Comparison of ENCODE assay signal across 8 cellular contexts in the genomic region with DNA sequence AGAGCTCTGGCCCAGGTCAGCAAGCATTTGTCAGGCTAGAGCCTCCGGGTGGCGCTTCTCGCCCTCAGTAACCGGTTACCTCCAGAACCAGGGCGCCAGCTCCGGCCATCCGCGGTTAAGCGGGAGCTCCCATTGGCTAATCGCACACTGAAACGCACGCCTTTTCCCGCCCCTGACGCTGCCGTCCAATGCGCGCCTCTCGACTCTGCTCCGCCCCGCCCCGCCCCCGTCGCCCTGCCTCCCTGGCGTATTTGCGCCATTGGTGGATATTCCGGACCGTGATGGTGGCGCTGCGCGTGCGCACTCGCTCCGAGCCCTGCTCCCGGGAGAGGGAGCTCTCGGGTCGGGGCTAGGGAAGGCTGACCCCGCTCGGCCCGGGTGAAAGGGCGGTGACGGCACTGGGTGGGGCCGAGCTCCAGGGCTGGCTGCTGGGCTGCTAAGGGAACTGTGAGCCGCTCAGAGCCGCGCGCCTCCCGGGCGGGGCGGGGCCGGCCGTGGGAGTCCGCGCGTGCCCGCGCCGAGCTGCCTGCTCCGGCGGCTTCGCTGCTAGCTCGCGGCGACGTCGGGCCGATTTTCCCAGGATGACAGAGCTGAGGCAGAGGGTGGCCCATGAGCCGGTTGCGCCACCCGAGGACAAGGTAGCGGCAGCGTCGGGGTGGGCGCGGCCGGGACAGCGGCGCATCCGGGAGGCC. TPM values are rescaled to one million over a fixed set of nuclear protein-coding genes. Genes with fewer than 3 reads are reported as not detected.
DNase-seq lines count a peak whose midpoint lies in the region; ATAC-seq and TF ChIP-seq lines count a peak whose summit lies in the region.

A gene (plus strand): TSS at position 497 of the 692 bp plus-strand sequence. CDS start 85 bp downstream, at position 582.

- intact Hi-C loops in naive thymus-derived CD4-positive, alpha-beta T cell (cut with micrococcal nuclease): loop anchor here (1.0 to 10.0 kb wide), 11 partner anchors 7 to 1362 kb away; a partner anchor contains a TSS

- H3K36me3 ChIP-seq in fibroblast of lung (ENCODE audit: control insufficient read depth, insufficient read depth, low read length): no peaks in the 10 kb centered on the region
- no peaks in the 10 kb centered on the region for H3K36me3 ChIP-seq in naive thymus-derived CD4-positive, alpha-beta T cell (ENCODE audit: control insufficient read depth in 2 of 3, insufficient read depth in 3 of 3, low read length in 3 of 3)

- H3K4me1 Mint-ChIP-seq in activated T-helper 17 cell treated with anti-CD3 and anti-CD28 coated beads, Interleukin-2, amount 50 U/mL, for 72 hours: peaks cover 31% of the 10 kb centered on the region
- peaks cover 15 to 58% (median 41%) of the 10 kb centered on the region in 7 donors for H3K4me1 Mint-ChIP-seq in naive thymus-derived CD4-positive, alpha-beta T cell
- H3K4me1 Mint-ChIP-seq in stimulated activated naive B cell treated with anti-CD40 and anti-IgM and Interleukin-4, amounts not matched to agents 10 μg/mL and 1 μg/mL and 100 μg/mL, for 72 hours: peaks cover 22 to 35% of the 10 kb centered on the region in 2 donors

- H3K27me3 ChIP-seq in fibroblast of lung (ENCODE audit: control insufficient read depth, insufficient read depth, low read length): no peaks in the 10 kb centered on the region
- H3K27me3 ChIP-seq in naive thymus-derived CD4-positive, alpha-beta T cell (ENCODE audit: control insufficient read depth in 2 of 2, insufficient read depth in 2 of 2, low read length in 2 of 2): no peaks in the 10 kb centered on the region

- TF ChIP-seq CTCF in LNCaP clone FGC (IDR thresholded peaks at IDR 0.05; ENCODE audit: control insufficient read depth, extremely low read depth, insufficient read depth): peak; percentile 88
- TF ChIP-seq CTCF in RWPE1 (conservative IDR thresholded peaks at IDR 0.05; ENCODE audit: low read depth): peak; percentile 91
- peak; percentile 41 to 50 for TF ChIP-seq CTCF in fibroblast of lung (conservative IDR thresholded peaks at IDR 0.05 in 1 of 2, IDR thresholded peaks at IDR 0.05 in 1 of 2; ENCODE audit: low read depth in 1 of 2, low read length in 2 of 2)

- peak within 1 kb of the TSS; percentile 92 for H3K9ac ChIP-seq in fibroblast of lung (ENCODE audit: insufficient read depth, low read length)

- POLR2A ChIA-PET in RWPE1 (lab: Yijun Ruan, JAX; ENCODE audit: low non-redundant PET): interaction anchor here (1.2 kb wide), 1 partner anchor 65 kb away, joined by 10 read pairs; no protein-coding TSS in a partner anchor
- POLR2A ChIA-PET in naive thymus-derived CD4-positive, alpha-beta T cell (lab: Charles Lee): interaction anchor here (0.6 to 2.2 kb wide), 13 partner anchors 9 to 1112 kb away, joined by 3 to 15 read pairs (median 5); no protein-coding TSS in a partner anchor

- H3K4me3 ChIP-seq in LNCaP clone FGC (ENCODE audit: low read depth, low read length) (peak within 1 kb of the TSS; percentile 68), fibroblast of lung (replicated peaks in 1 of 4; ENCODE audit: control extremely low read depth in 1 of 4, insufficient read depth in 1 of 4, low read depth in 3 of 4, low read length in 4 of 4) (peak within 1 kb of the TSS; percentile 75 to 81 (median 78))
- H3K4me3 ChIP-seq in naive thymus-derived CD4-positive, alpha-beta T cell (ENCODE audit: low read length): peak within 1 kb of the TSS; percentile 64

- H3K79me2 ChIP-seq in fibroblast of lung (ENCODE audit: control insufficient read depth, insufficient read depth, low read length): peaks cover 32% of the 10 kb centered on the region

- peak; percentile 99 for DNase-seq in ELR (ENCODE audit: low read depth)
- peak; percentile 98 for DNase-seq in H4 (ENCODE audit: low spot score)
- DNase-seq in LNCaP clone FGC (ENCODE audit: low read depth): peak; percentile 98
- peak; percentile 99 for DNase-seq in RWPE1 (ENCODE audit: low spot score)
- DNase-seq in fibroblast of lung (ENCODE audit: low read depth in 2 of 2): peak; percentile 97 to 98
- peak; percentile 99 for DNase-seq in naive thymus-derived CD4-positive, alpha-beta T cell
- peak; percentile 100 for DNase-seq in stimulated activated naive B cell treated with anti-CD40 and anti-IgM and Interleukin-4, amounts not matched to agents 10 μg/mL and 1 μg/mL and 100 μg/mL, for 72 hours

- H3K4me2 ChIP-seq in fibroblast of lung (ENCODE audit: extremely low read depth, insufficient read depth, low read length): peak within 1 kb of the TSS; percentile 98

- H3K4me3 Mint-ChIP-seq in activated T-helper 17 cell treated with anti-CD3 and anti-CD28 coated beads, Interleukin-2, amount 50 U/mL, for 72 hours: peak within 1 kb of the TSS; percentile 100
- peak within 1 kb of the TSS; percentile 87 to 96 (median 93) for H3K4me3 Mint-ChIP-seq in naive thymus-derived CD4-positive, alpha-beta T cell
- H3K4me3 Mint-ChIP-seq in stimulated activated naive B cell treated with anti-CD40 and anti-IgM and Interleukin-4, amounts not matched to agents 10 μg/mL and 1 μg/mL and 100 μg/mL, for 72 hours: peak within 1 kb of the TSS; percentile 91 to 99

- peaks cover 4% of the 10 kb centered on the region for H3K4me1 ChIP-seq in fibroblast of lung (ENCODE audit: control insufficient read depth, extremely low read depth, insufficient read depth, low read length)
- peaks cover 19 to 27% of the 10 kb centered on the region in 2 donors for H3K4me1 ChIP-seq in naive thymus-derived CD4-positive, alpha-beta T cell (ENCODE audit: control insufficient read depth in 2 of 2, insufficient read depth in 2 of 2, low read length in 2 of 2)

- ATAC-seq in activated T-helper 17 cell treated with anti-CD3 and anti-CD28 coated beads, Interleukin-2, amount 50 U/mL, for 72 hours (replicated peaks): peak; percentile 90
- peak; percentile 93 for ATAC-seq in naive thymus-derived CD4-positive, alpha-beta T cell
- ATAC-seq in stimulated activated naive B cell treated with anti-CD40 and anti-IgM and Interleukin-4, amounts not matched to agents 10 μg/mL and 1 μg/mL and 100 μg/mL, for 72 hours (replicated peaks): peak; percentile 92 to 93

- H3K9me3 Mint-ChIP-seq in activated T-helper 17 cell treated with anti-CD3 and anti-CD28 coated beads, Interleukin-2, amount 50 U/mL, for 72 hours: no peaks in the 10 kb centered on the region
- no peaks in the 10 kb centered on the region for H3K9me3 Mint-ChIP-seq in naive thymus-derived CD4-positive, alpha-beta T cell
- H3K9me3 Mint-ChIP-seq in stimulated activated naive B cell treated with anti-CD40 and anti-IgM and Interleukin-4, amounts not matched to agents 10 μg/mL and 1 μg/mL and 100 μg/mL, for 72 hours: no peaks in the 10 kb centered on the region

- H2AFZ ChIP-seq in fibroblast of lung (ENCODE audit: low read length): peak within 1 kb of the TSS; percentile 98

- H4K20me1 ChIP-seq in fibroblast of lung (ENCODE audit: control insufficient read depth, extremely low read depth, insufficient read depth, low read length): no peaks in the 10 kb centered on the region

- H3K27ac Mint-ChIP-seq in activated T-helper 17 cell treated with anti-CD3 and anti-CD28 coated beads, Interleukin-2, amount 50 U/mL, for 72 hours: peak within 1 kb of the TSS; percentile 97
- H3K27ac Mint-ChIP-seq in naive thymus-derived CD4-positive, alpha-beta T cell: peak within 1 kb of the TSS; percentile 85 to 99 (median 94)
- H3K27ac Mint-ChIP-seq in stimulated activated naive B cell treated with anti-CD40 and anti-IgM and Interleukin-4, amounts not matched to agents 10 μg/mL and 1 μg/mL and 100 μg/mL, for 72 hours: peak within 1 kb of the TSS; percentile 97

- H3K9me3 ChIP-seq in fibroblast of lung (ENCODE audit: control insufficient read depth, insufficient read depth, low read depth, low read length): no peaks in the 10 kb centered on the region
- no peaks in the 10 kb centered on the region for H3K9me3 ChIP-seq in naive thymus-derived CD4-positive, alpha-beta T cell (ENCODE audit: control insufficient read depth in 2 of 3, low read length in 3 of 3)

- peaks cover 24% of the 10 kb centered on the region for H3K36me3 Mint-ChIP-seq in activated T-helper 17 cell treated with anti-CD3 and anti-CD28 coated beads, Interleukin-2, amount 50 U/mL, for 72 hours (ENCODE audit: low read depth)
- peaks cover 0 to 3% (median 0%) of the 10 kb centered on the region in 5 donors for H3K36me3 Mint-ChIP-seq in naive thymus-derived CD4-positive, alpha-beta T cell
- peaks cover 5 to 13% of the 10 kb centered on the region in 2 donors for H3K36me3 Mint-ChIP-seq in stimulated activated naive B cell treated with anti-CD40 and anti-IgM and Interleukin-4, amounts not matched to agents 10 μg/mL and 1 μg/mL and 100 μg/mL, for 72 hours

- no peaks in the 10 kb centered on the region for H3K27me3 Mint-ChIP-seq in activated T-helper 17 cell treated with anti-CD3 and anti-CD28 coated beads, Interleukin-2, amount 50 U/mL, for 72 hours
- H3K27me3 Mint-ChIP-seq in naive thymus-derived CD4-positive, alpha-beta T cell: no peaks in the 10 kb centered on the region
- no peaks in the 10 kb centered on the region for H3K27me3 Mint-ChIP-seq in stimulated activated naive B cell treated with anti-CD40 and anti-IgM and Interleukin-4, amounts not matched to agents 10 μg/mL and 1 μg/mL and 100 μg/mL, for 72 hours

- CTCF ChIA-PET in RWPE1 (lab: Yijun Ruan, JAX): interaction anchor here (0.7 to 1.8 kb wide), 10 partner anchors 8 to 621 kb away, joined by 3 to 35 read pairs (median 3); no protein-coding TSS in a partner anchor
- CTCF ChIA-PET in naive thymus-derived CD4-positive, alpha-beta T cell (lab: Charles Lee): interaction anchor here (0.6 to 3.7 kb wide), 11 partner anchors 11 to 411 kb away, joined by 3 to 60 read pairs (median 5); no protein-coding TSS in a partner anchor

- peak within 1 kb of the TSS; percentile 87 for H3K27ac ChIP-seq in RWPE1
- H3K27ac ChIP-seq in fibroblast of lung (ENCODE audit: insufficient read depth, low read length): peak within 1 kb of the TSS; percentile 90
- peak within 1 kb of the TSS; percentile 99 for H3K27ac ChIP-seq in naive thymus-derived CD4-positive, alpha-beta T cell (ENCODE audit: low read depth, low read length)

RNA-seq across cellular contexts. Expression of the gene that starts here (rescaled TPM):
- total RNA-seq in H4 (2014; rRNA removed; shearing (Covaris generic)): 22.2 and 22.6 TPM in 2 replicates
- 10 to 100 TPM; 53.8 to 70.5 TPM for total RNA-seq in activated T-helper 17 cell treated with anti-CD3 and anti-CD28 coated beads, Interleukin-2, amount 50 U/mL, for 72 hours
- total RNA-seq in fibroblast of lung: 22.1 and 32.7 TPM in 2 replicates
- 42.0 and 59.7 TPM in 2 replicates for polyA plus RNA-seq in fibroblast of lung
- 16.3 and 23.6 TPM in 2 replicates for polyA plus RNA-seq in fibroblast of lung (2012)
- 107 and 122 TPM in 2 replicates for polyA minus RNA-seq in fibroblast of lung (ENCODE audit: low replicate concordance)
- total RNA-seq in naive thymus-derived CD4-positive, alpha-beta T cell: 10 to 100 TPM; 48.3 to 58.3 (median 57.8) TPM
- polyA plus RNA-seq in naive thymus-derived CD4-positive, alpha-beta T cell: 10 to 100 TPM; 34.9 to 37.8 TPM

Comparison
In these comparisons a context has a peak if more than half of its experiments do, and no peak if none do; other contexts are left out.
1. Peak in every context shown above with its lines: DNase-seq, ATAC-seq, H3K4me3 ChIP-seq and H3K27ac ChIP-seq.